In the genomic region with DNA sequence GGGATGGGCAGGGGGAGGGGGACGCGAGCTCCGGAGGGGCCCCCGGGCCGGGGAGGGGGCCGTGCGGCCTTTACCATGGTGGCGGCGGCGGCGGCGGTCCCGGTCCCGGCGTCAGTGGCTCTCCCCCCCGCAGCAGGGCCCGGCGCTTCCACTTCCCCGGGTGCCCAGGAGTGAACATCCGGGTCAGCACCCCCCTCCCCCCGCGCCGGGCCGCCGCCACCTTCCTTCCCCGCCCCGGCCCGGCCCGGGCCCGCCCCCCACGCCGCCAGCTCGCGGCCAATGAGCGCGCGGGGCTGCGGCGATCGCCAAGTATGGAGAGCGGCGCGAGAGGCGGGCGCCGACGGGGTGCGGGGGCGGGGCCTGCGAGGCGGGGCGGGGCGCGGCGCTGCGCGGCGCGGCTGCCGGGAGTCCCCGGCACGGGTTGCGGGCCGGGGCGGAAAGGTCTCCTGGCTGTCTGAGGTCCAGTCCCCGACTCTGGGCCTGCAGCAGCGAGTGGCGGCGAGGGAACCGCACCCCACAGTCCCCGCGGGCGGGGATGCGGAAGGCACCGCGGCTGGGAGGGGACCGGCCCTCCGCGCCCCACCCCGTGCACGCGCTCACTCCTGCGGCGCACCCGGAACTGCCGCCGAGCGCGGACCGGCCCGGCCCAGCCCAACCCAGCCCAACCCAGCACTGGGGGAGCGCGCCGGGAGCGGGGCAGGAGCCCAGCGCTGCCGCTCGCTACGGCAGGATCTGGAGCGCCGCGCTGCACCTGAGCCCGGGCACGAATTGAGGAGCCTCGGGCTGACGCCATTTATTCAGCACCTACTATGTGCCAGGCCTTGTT, we compare ENCODE assay signal across 8 cellular contexts. TPM values are rescaled to one million over a fixed set of nuclear protein-coding genes. Genes with fewer than 3 reads are reported as not detected.
DNase-seq lines count a peak whose midpoint lies in the region; ATAC-seq and TF ChIP-seq lines count a peak whose summit lies in the region.

A gene (minus strand): TSS at position 178 of the 826 bp plus-strand sequence. CDS start 101 bp downstream, at position 77.

- DNase-seq in NCI-H146 treated with DMSO at 0.1 percent for 48 hours (lab: John Stamatoyannopoulos, UW; ENCODE audit: unreplicated experiment) (peak; percentile 44), T1000 (lab: John Stamatoyannopoulos, UW) (peak; percentile 85), astrocyte of the cerebellum (ENCODE audit: low read depth) (peak; percentile 49), hepatic stellate cell (ENCODE audit: low spot score) (peak; percentile 98), retina (peak; percentile 82), aorta (peak; percentile 97 to 99)

- ATAC-seq in GM18502 (IDR thresholded peaks at IDR 0.05; ENCODE audit: poor library complexity, unreplicated experiment): peak; percentile 75
- peak; percentile 65 for ATAC-seq in HG02884 (IDR thresholded peaks at IDR 0.05; ENCODE audit: unreplicated experiment)
- ATAC-seq in aorta (ENCODE audit: low FRiP score): peak; percentile 92

- no peaks in the 10 kb centered on the region for H3K9me3 ChIP-seq in aorta (ENCODE audit: control insufficient read depth, low read length)

- TF ChIP-seq CTCF in astrocyte of the cerebellum (IDR thresholded peaks at IDR 0.05; ENCODE audit: low read depth, low read length, missing control alignments): no peak

- intact Hi-C loops in aorta (cut with DNase I): loop anchor here in 1 of 2 donors (2.0 to 10.0 kb wide), 3 partner anchors 79 to 162 kb away; a partner anchor contains a TSS

- H3K36me3 ChIP-seq in aorta (ENCODE audit: control insufficient read depth in 1 of 2, insufficient read depth in 2 of 2, low read length in 1 of 2): no peaks in the 10 kb centered on the region

- peaks cover 0 to 7% of the 10 kb centered on the region in 2 donors for H3K4me1 ChIP-seq in aorta (ENCODE audit: control insufficient read depth in 1 of 2, insufficient read depth in 2 of 2, low read length in 2 of 2)

- no peaks in the 10 kb centered on the region for H3K27me3 ChIP-seq in aorta (ENCODE audit: control insufficient read depth in 1 of 2, insufficient read depth in 2 of 2, low read length in 1 of 2)

- H3K4me3 ChIP-seq in astrocyte of the cerebellum (ENCODE audit: low read depth, low read length) (peak within 1 kb of the TSS; percentile 94), aorta (ENCODE audit: low read length in 2 of 2) (peak within 1 kb of the TSS; percentile 84 to 97)

- peak within 1 kb of the TSS; percentile 72 to 85 for H3K27ac ChIP-seq in aorta (ENCODE audit: low read depth in 1 of 2, low read length in 2 of 2)

- 0 to 1% methylated on average over 53 to 106 of the region's 106 CpGs for WGBS in aorta, 2 donors

- in situ Hi-C loops in astrocyte of the cerebellum (cut with HindIII; ENCODE audit: low sequenced_read_pairs): loop anchor here (10.0 kb wide), 1 partner anchor 149 kb away; no protein-coding TSS in a partner anchor

RNA-seq across cellular contexts. Expression of the gene that starts here (rescaled TPM):
- 100 to 1,000 TPM; 289 to 297 TPM for total RNA-seq in aorta
- polyA plus RNA-seq in aorta: 100 to 1,000 TPM; 230 to 254 TPM

Comparison
In these comparisons a context has a peak if more than half of its experiments do, and no peak if none do; other contexts are left out.
1. Peak in every context shown above with its lines: DNase-seq, ATAC-seq, H3K4me3 ChIP-seq and H3K27ac ChIP-seq.
2. DNase-seq: peak in every context shown above with its lines; median percentile 98 in hepatic stellate cell; 98 in aorta; 85 in T1000; 82 in retina; 49 in astrocyte of the cerebellum; 44 in NCI-H146 treated with DMSO at 0.1 percent for 48 hours.